11 cellular contexts compared by ENCODE assay signal in genomic region chr6:142844065-142844755, GRCh38.
DNase-seq lines count a peak whose midpoint lies in the region; ATAC-seq, FAIRE-seq and TF ChIP-seq lines count a peak whose summit lies in the region.
"Had no signal": no experiment of that assay in that cellular context is flagged by ENCODE, and none has a peak within 500 bp of the region (broad histone marks: within the 10 kb centered on the region; RNA-seq: fewer than 3 reads in every experiment).

No MANE protein-coding gene starts in this region.

- peaks cover 39% of the 10 kb centered on the region for H3F3A ChIP-seq in MM.1S (ENCODE audit: insufficient read depth, low read length)

- no peak for TF ChIP-seq EP300 in suprapubic skin (IDR thresholded peaks at IDR 0.05)

- H3K36me3 Mint-ChIP-seq in effector memory CD8-positive, alpha-beta T cell (ENCODE audit: insufficient read depth) = peaks cover 18% of the 10 kb centered on the region

- TF ChIP-seq POLR2A in suprapubic skin (IDR thresholded peaks at IDR 0.05) = no peak

- H2AFZ ChIP-seq in MM.1S (ENCODE audit: low read length) = no peak overlapping the region

- H3K4me3 ChIP-seq in cardiac muscle cell = no peak overlapping the region
- H3K4me3 ChIP-seq in MM.1S (ENCODE audit: low read length) = peak overlapping the region; percentile 52
- H3K4me3 ChIP-seq in suprapubic skin = peak overlapping the region; percentile 1
- H3K4me3 ChIP-seq in kidney (ENCODE audit: low read length in 2 of 2) = no peak overlapping the region

- ATAC-seq in left ventricle myocardium superior = no peak
- ATAC-seq in effector memory CD8-positive, alpha-beta T cell (replicated peaks) = no peak

- intact Hi-C loops in left ventricle myocardium superior (cut with micrococcal nuclease) (loop anchor here (10.0 kb wide), 1 partner anchor 101 kb away; the partner anchor contains the start of gene HIVEP2), kidney (cut with DNase I) (no loop called here)

- WGBS in suprapubic skin = 66% methylated on average over 6 of the region's 6 CpGs

- FAIRE-seq in kidney (lab: Jason Lieb, UNC) = no peak

- TF ChIP-seq CTCF in cardiac muscle cell (IDR thresholded peaks at IDR 0.05; ENCODE audit: low read depth, low read length) (no peak), MM.1S (IDR thresholded peaks at IDR 0.05; ENCODE audit: low read length) (no peak), suprapubic skin (IDR thresholded peaks at IDR 0.05) (no peak), kidney (IDR thresholded peaks at IDR 0.05; ENCODE audit: borderline replicate concordance, extremely low read depth, insufficient read depth) (no peak)

- no peaks in the 10 kb centered on the region for H3K27me3 Mint-ChIP-seq in effector memory CD8-positive, alpha-beta T cell

- peaks cover 58 to 79% of the 10 kb centered on the region in 2 donors for H3K4me1 Mint-ChIP-seq in effector memory CD8-positive, alpha-beta T cell (ENCODE audit: low read depth in 2 of 2)

- no peaks in the 10 kb centered on the region for H3K9me3 ChIP-seq in cardiac muscle cell (ENCODE audit: low read depth)
- no peaks in the 10 kb centered on the region for H3K9me3 ChIP-seq in MM.1S (replicated peaks; ENCODE audit: insufficient read depth, low read length)
- no peaks in the 10 kb centered on the region for H3K9me3 ChIP-seq in suprapubic skin
- H3K9me3 ChIP-seq in kidney (ENCODE audit: control insufficient read depth in 1 of 2, low read length in 2 of 2) = no peaks in the 10 kb centered on the region

- H4K20me1 ChIP-seq in MM.1S (ENCODE audit: insufficient read depth, low read length) = no peaks in the 10 kb centered on the region

- H3K9me2 ChIP-seq in MM.1S (replicated peaks; ENCODE audit: insufficient read depth, low read length) = no peaks in the 10 kb centered on the region

- H3K79me2 ChIP-seq in MM.1S (ENCODE audit: low read length) = peaks cover 23% of the 10 kb centered on the region

- peak overlapping the region; percentile 86 for H3K4me3 Mint-ChIP-seq in effector memory CD8-positive, alpha-beta T cell

- peak overlapping the region; percentile 92 to 99 for H3K27ac Mint-ChIP-seq in effector memory CD8-positive, alpha-beta T cell

- H3K36me3 ChIP-seq in cardiac muscle cell = no peaks in the 10 kb centered on the region
- no peaks in the 10 kb centered on the region for H3K36me3 ChIP-seq in MM.1S (replicated peaks; ENCODE audit: insufficient read depth, low read length)
- H3K36me3 ChIP-seq in suprapubic skin = no peaks in the 10 kb centered on the region
- no peaks in the 10 kb centered on the region for H3K36me3 ChIP-seq in kidney (ENCODE audit: control insufficient read depth in 1 of 2, insufficient read depth in 2 of 2, low read length in 2 of 2)

- peak overlapping the region; percentile 93 for H3K4me2 ChIP-seq in MM.1S (ENCODE audit: low read depth, low read length)

- no peak for DNase-seq in cardiac muscle cell (ENCODE audit: low read depth in 1 of 2, low spot score in 1 of 2)
- no peak for DNase-seq in left ventricle myocardium superior
- DNase-seq in MM.1S = peak; percentile 7
- no peak for DNase-seq in effector memory CD8-positive, alpha-beta T cell
- DNase-seq in suprapubic skin (ENCODE audit: low spot score in 2 of 2) = no peak
- no peak for DNase-seq in DMS114 treated with DMSO at 0.1 percent for 48 hours (lab: John Stamatoyannopoulos, UW; ENCODE audit: unreplicated experiment)
- no peak for DNase-seq in activated CD4-positive, CD25-positive, alpha-beta regulatory T cell treated with anti-CD3 and anti-CD28 coated beads, Interleukin-2, amount 50 U/mL, for 72 hours
- DNase-seq in kidney = no peak
- DNase-seq: DMS153, GOT3 had no signal

- H3K4me1 ChIP-seq in cardiac muscle cell (ENCODE audit: low read depth) (peaks cover 36% of the 10 kb centered on the region), MM.1S (ENCODE audit: low read length) (peaks cover 39% of the 10 kb centered on the region), suprapubic skin (peaks cover 70% of the 10 kb centered on the region), kidney (ENCODE audit: control insufficient read depth in 1 of 2, insufficient read depth in 1 of 2, low read depth in 1 of 2, low read length in 2 of 2) (peaks cover 10 to 20% of the 10 kb centered on the region in 2 donors)

- H3K9ac ChIP-seq in MM.1S (ENCODE audit: low read length) (peak overlapping the region; percentile 94), kidney (ENCODE audit: low read length in 2 of 2) (no peak overlapping the region)

- H3K9me3 Mint-ChIP-seq in effector memory CD8-positive, alpha-beta T cell = no peaks in the 10 kb centered on the region

- H3K27me3 ChIP-seq in cardiac muscle cell (no peaks in the 10 kb centered on the region), MM.1S (replicated peaks; ENCODE audit: insufficient read depth, low read length) (no peaks in the 10 kb centered on the region), suprapubic skin (no peaks in the 10 kb centered on the region)

- H3K27ac ChIP-seq in cardiac muscle cell = peak overlapping the region; percentile 85
- H3K27ac ChIP-seq in MM.1S (ENCODE audit: low read length) = peak overlapping the region; percentile 99
- H3K27ac ChIP-seq in suprapubic skin = peak overlapping the region; percentile 86
- no peak overlapping the region for H3K27ac ChIP-seq in kidney (ENCODE audit: low read depth in 2 of 2, low read length in 2 of 2)
- H3K27ac ChIP-seq: coronary artery had no signal

Comparison
In these comparisons a context has a peak if more than half of its experiments do, and no peak if none do; other contexts are left out.
1. H3K27ac ChIP-seq: peak in cardiac muscle cell (single experiment), MM.1S (single experiment) and suprapubic skin (single experiment); none in kidney (0 of 2).
2. H3K4me3 ChIP-seq: peak in MM.1S (single experiment) and suprapubic skin (single experiment); none in cardiac muscle cell (single experiment) and kidney (0 of 2).